Comparison of ENCODE assay signal across 21 cellular contexts in the genomic region with DNA sequence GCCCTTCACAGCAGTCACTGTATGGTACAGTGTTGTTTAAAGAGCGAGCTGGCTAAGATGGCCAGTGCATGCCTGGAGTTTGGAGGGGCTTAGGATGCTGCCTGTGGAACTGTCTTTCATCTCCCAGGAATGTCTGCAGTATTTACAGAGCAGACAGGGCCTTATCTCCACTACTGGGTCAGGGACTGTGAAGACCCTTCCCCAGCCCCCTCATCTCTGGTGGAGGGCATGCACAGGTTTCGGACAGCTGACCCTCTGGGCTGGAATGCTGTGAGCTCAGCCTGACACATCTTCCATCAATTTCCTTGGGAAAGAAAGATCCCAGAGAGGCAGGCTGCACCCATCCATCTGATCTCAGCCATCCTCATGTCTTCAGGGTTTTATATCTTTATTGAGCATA.
A peak's percentile ranks its signal among the peaks of the same experiment; 100 is the strongest.
DNase-seq lines count a peak whose midpoint lies in the region; ATAC-seq, FAIRE-seq and TF ChIP-seq lines count a peak whose summit lies in the region.
"Had no signal": no experiment of that assay in that cellular context is flagged by ENCODE, and none has a peak within 500 bp of the region (broad histone marks: within the 10 kb centered on the region; RNA-seq: fewer than 3 reads in every experiment).

No MANE protein-coding gene starts in this region.

- H2AFZ ChIP-seq in HepG2 (ENCODE audit: low read length) (no peak overlapping the region), trophoblast cell (ENCODE audit: insufficient read depth, low read length, poor library complexity) (no peak overlapping the region)
- H2AFZ ChIP-seq: GM23338 had no signal

- H2AK5ac ChIP-seq in trophoblast cell (ENCODE audit: low read length): no peak overlapping the region

- no peak overlapping the region for H4K12ac ChIP-seq in trophoblast cell (ENCODE audit: low read depth, low read length)

- H4K20me1 ChIP-seq in HepG2 (ENCODE audit: insufficient read depth, low read length): no peaks in the 10 kb centered on the region
- H4K20me1 ChIP-seq: BLaER1 treated with 17β-estradiol and CSF1 and Interleukin-3, amounts not matched to agents 10 nM and 100 nM had no signal

- no peak for TF ChIP-seq CTCF in HepG2 (CRISPR knock-in tag; IDR thresholded peaks at IDR 0.05)
- no peak for TF ChIP-seq CTCF in right lobe of liver (IDR thresholded peaks at IDR 0.05)
- no peak for TF ChIP-seq CTCF in BE2C (IDR thresholded peaks at IDR 0.05; ENCODE audit: low read depth, low read length)

- no peak overlapping the region for H3K4ac ChIP-seq in trophoblast cell (ENCODE audit: low read depth, low read length)

- H3K4me1 ChIP-seq in HepG2 (ENCODE audit: insufficient read depth, low read length) (peaks cover 82% of the 10 kb centered on the region), right lobe of liver (peaks cover 0 to 38% (median 18%) of the 10 kb centered on the region in 4 donors), mesodermal cell (ENCODE audit: control insufficient read depth, insufficient read depth, low read length, poor library complexity, severe bottlenecking) (peaks cover 43% of the 10 kb centered on the region), trophoblast cell (ENCODE audit: control insufficient read depth in 1 of 2, insufficient read depth in 2 of 2, low read length in 2 of 2) (peaks cover 3 to 17% of the 10 kb centered on the region in 2 experiments), BE2C (no peaks in the 10 kb centered on the region)

- ATAC-seq in HepG2 (no peak), right lobe of liver (no peak), GM21423 (IDR thresholded peaks at IDR 0.05; ENCODE audit: unreplicated experiment) (no peak)
- ATAC-seq: GM23338, HCT116 had no signal

- H3K23ac ChIP-seq in trophoblast cell (ENCODE audit: low read length): no peak overlapping the region

- TF ChIP-seq RAD21 in HepG2 (CRISPR knock-in tag; IDR thresholded peaks at IDR 0.05): no peak

- H2BK5ac ChIP-seq in trophoblast cell (ENCODE audit: low read depth, low read length, poor library complexity): no peak overlapping the region

- H3K4me3 ChIP-seq in HepG2 (replicated peaks in 1 of 3; ENCODE audit: insufficient read depth in 1 of 3, low read depth in 2 of 3, low read length in 3 of 3) (no peak overlapping the region), right lobe of liver (no peak overlapping the region), mesodermal cell (ENCODE audit: extremely low read depth, insufficient read depth, low read length, poor library complexity, severe bottlenecking) (no peak overlapping the region), trophoblast cell (ENCODE audit: low read depth, low read length) (no peak overlapping the region), BE2C (ENCODE audit: low read depth, low read length) (no peak overlapping the region)
- H3K4me3 ChIP-seq: BLaER1 treated with 17β-estradiol and CSF1 and Interleukin-3, amounts not matched to agents 10 nM and 100 nM; GM23338 had no signal

- H2BK12ac ChIP-seq in trophoblast cell (ENCODE audit: low read length): no peak overlapping the region

- TF ChIP-seq EP300 in HepG2 (IDR thresholded peaks at IDR 0.05; ENCODE audit: low read depth in 2 of 2, low read length in 2 of 2): no peak
- TF ChIP-seq EP300 in HepG2 (CRISPR knock-in tag; IDR thresholded peaks at IDR 0.05; ENCODE audit: borderline replicate concordance): no peak

- no peaks in the 10 kb centered on the region for H3K79me2 ChIP-seq in HepG2 (ENCODE audit: insufficient read depth, low read length)
- H3K79me2 ChIP-seq in trophoblast cell (ENCODE audit: control insufficient read depth, insufficient read depth, low read length, poor library complexity): no peaks in the 10 kb centered on the region

- no TSS peak for BruUV-seq in HepG2 (replicated peaks; lab: Mats Ljungman, UMichigan)

- no peak overlapping the region for H3K18ac ChIP-seq in trophoblast cell (ENCODE audit: low read length)

- TF ChIP-seq POLR2A in HepG2 (IDR thresholded peaks at IDR 0.05; ENCODE audit: insufficient read depth in 1 of 2, low read depth in 2 of 2, low read length in 2 of 2) (no peak), right lobe of liver (IDR thresholded peaks at IDR 0.05) (no peak)

- FAIRE-seq in HepG2 (lab: Jason Lieb, UNC): no peak
- FAIRE-seq: A204.1, D721Med, GM12892 had no signal

- POLR2A ChIA-PET in HepG2 (lab: Yijun Ruan, JAX): no interaction called here

- H3K27ac ChIP-seq in HepG2 (ENCODE audit: extremely low read length, insufficient read depth, low read length): no peak overlapping the region
- no peak overlapping the region for H3K27ac ChIP-seq in right lobe of liver
- H3K27ac ChIP-seq in mesodermal cell (ENCODE audit: low read depth, low read length, severe bottlenecking): peak overlapping the region; percentile 2
- no peak overlapping the region for H3K27ac ChIP-seq in trophoblast cell (ENCODE audit: low read depth, low read length)
- H3K27ac ChIP-seq: 22Rv1; BLaER1 treated with 17β-estradiol and CSF1 and Interleukin-3, amounts not matched to agents 10 nM and 100 nM had no signal

- H3K9me3 ChIP-seq in HepG2 (ENCODE audit: low read length) (no peaks in the 10 kb centered on the region), right lobe of liver (no peaks in the 10 kb centered on the region), mesodermal cell (ENCODE audit: control insufficient read depth, low read length) (no peaks in the 10 kb centered on the region), trophoblast cell (ENCODE audit: insufficient read depth, low read depth, low read length) (no peaks in the 10 kb centered on the region), BE2C (no peaks in the 10 kb centered on the region)
- H3K9me3 ChIP-seq: BLaER1 treated with 17β-estradiol and CSF1 and Interleukin-3, amounts not matched to agents 10 nM and 100 nM had no signal

- H3K27me3 ChIP-seq in HepG2 (ENCODE audit: control insufficient read depth in 1 of 2, insufficient read depth in 2 of 2, low read length in 2 of 2) (no peaks in the 10 kb centered on the region), right lobe of liver (no peaks in the 10 kb centered on the region), trophoblast cell (ENCODE audit: insufficient read depth, low read length) (no peaks in the 10 kb centered on the region), BE2C (no peaks in the 10 kb centered on the region)
- H3K27me3 ChIP-seq: BLaER1 treated with 17β-estradiol and CSF1 and Interleukin-3, amounts not matched to agents 10 nM and 100 nM had no signal

- no peak overlapping the region for H4K91ac ChIP-seq in trophoblast cell (ENCODE audit: low read depth, low read length)

- 100% methylated on average over 1 of the region's 2 CpGs for WGBS in HepG2 (ENCODE audit: low lambda C conversion rate)
- WGBS in right lobe of liver (ENCODE audit: insufficient coverage, low coverage, low lambda C conversion rate, missing lambda C conversion rate): 100% methylated on average over 1 of the region's 2 CpGs
- 50 to 64% methylated on average over 1 of the region's 2 CpGs for WGBS in mesodermal cell (ENCODE audit: insufficient coverage in 2 of 2), 2 experiments
- no CpG with 5 or more reads among the region's 2 CpGs for WGBS in trophoblast cell (ENCODE audit: extremely low coverage, insufficient coverage, insufficient read length)

- H3K14ac ChIP-seq in trophoblast cell (ENCODE audit: low read length): no peak overlapping the region

- H4K8ac ChIP-seq in trophoblast cell (ENCODE audit: low read depth, low read length): no peak overlapping the region

- H3K9ac ChIP-seq in HepG2 (ENCODE audit: insufficient read depth, low read depth, low read length): no peak overlapping the region
- H3K9ac ChIP-seq in trophoblast cell (ENCODE audit: low read length): no peak overlapping the region
- H3K9ac ChIP-seq: BLaER1 treated with 17β-estradiol and CSF1 and Interleukin-3, amounts not matched to agents 10 nM and 100 nM had no signal

- CTCF ChIA-PET in HepG2 (lab: Yijun Ruan, JAX; ENCODE audit: low intra/inter-chr PET ratio, low total read pairs): no interaction called here

- in situ Hi-C loops in HepG2 (cut with HindIII; ENCODE audit: extremely low pct_ligation_motif_present, low pct_unique_long_range_greater_than_20kb): no loop called here

- H3K4me2 ChIP-seq in HepG2 (ENCODE audit: low read depth, low read length) (no peak overlapping the region), trophoblast cell (ENCODE audit: low read length) (peak overlapping the region; percentile 32)
- H3K4me2 ChIP-seq: BLaER1 treated with 17β-estradiol and CSF1 and Interleukin-3, amounts not matched to agents 10 nM and 100 nM; GM23338 had no signal

- intact Hi-C loops in HepG2 (cut with micrococcal nuclease; ENCODE audit: unreplicated experiment): no loop called here
- intact Hi-C loops in right lobe of liver (cut with DNase I): no loop called here

- H3K79me1 ChIP-seq in trophoblast cell (ENCODE audit: low read length): peaks cover 4% of the 10 kb centered on the region

- H3K36me3 ChIP-seq in HepG2 (replicated peaks in 1 of 2; ENCODE audit: control insufficient read depth in 1 of 2, insufficient read depth in 2 of 2, low read length in 2 of 2) (no peaks in the 10 kb centered on the region), right lobe of liver (no peaks in the 10 kb centered on the region), mesodermal cell (ENCODE audit: control insufficient read depth, insufficient read depth, low read length) (no peaks in the 10 kb centered on the region), trophoblast cell (ENCODE audit: control insufficient read depth in 1 of 2, insufficient read depth in 2 of 2, low read length in 2 of 2) (no peaks in the 10 kb centered on the region), BE2C (no peaks in the 10 kb centered on the region)
- H3K36me3 ChIP-seq: BLaER1 treated with 17β-estradiol and CSF1 and Interleukin-3, amounts not matched to agents 10 nM and 100 nM had no signal

- no peak for DNase-seq in HepG2 (ENCODE audit: low spot score)
- no peak for DNase-seq in right lobe of liver
- DNase-seq in trophoblast cell: no peak
- no peak for DNase-seq in BE2C
- no peak for DNase-seq in OCI-M1 (lab: John Stamatoyannopoulos, UW)
- DNase-seq: CD4-positive, alpha-beta T cell; CD8-positive, alpha-beta memory T cell; DMS 273 treated with DMSO at 0.1 percent for 48 hours; DMS79; EL; GF-D8; H9 had no signal

- H2BK120ac ChIP-seq in trophoblast cell (ENCODE audit: insufficient read depth, low read length, poor library complexity): no peak overlapping the region
